ENCODE assay signal across 10 cellular contexts in genomic region chr7:116805100-116805544, GRCh38.
DNase-seq lines count a peak whose midpoint lies in the region; ATAC-seq and TF ChIP-seq lines count a peak whose summit lies in the region.
"Had no signal": no experiment of that assay in that cellular context is flagged by ENCODE, and none has a peak within 500 bp of the region (broad histone marks: within the 10 kb centered on the region; RNA-seq: fewer than 3 reads in every experiment).

No MANE protein-coding gene starts in this region.

- no peak overlapping the region for H3K4me3 ChIP-seq in retinal pigment epithelial cell (ENCODE audit: low read length)

- DNase-seq in GM04503 (ENCODE audit: low read depth) (peak; percentile 56), NCI-H524 treated with DMSO at 0.1 percent for 48 hours (lab: John Stamatoyannopoulos, UW) (peak; percentile 61), fibroblast of peridontal ligament (ENCODE audit: extremely low read depth) (peak; percentile 89), retinal pigment epithelial cell (ENCODE audit: low read depth) (peak; percentile 49), DMS79 (lab: John Stamatoyannopoulos, UW) (no peak), ACHN (no peak)
- DNase-seq: activated T-cell treated with anti-CD3 and anti-CD28 coated beads, Interleukin-2, amount 50 U/mL, for 48 hours; NCI-H510A treated with DMSO at 0.1 percent for 48 hours had no signal

- TF ChIP-seq CTCF in retinal pigment epithelial cell (conservative IDR thresholded peaks at IDR 0.05; ENCODE audit: low read depth, low read length) = no peak

- in situ Hi-C loops in ACHN (cut with HindIII; ENCODE audit: low pct_ligation_motif_present, low pct_unique_long_range_greater_than_20kb, low sequenced_read_pairs) = loop anchor here (25.0 kb wide), 1 partner anchor 218 kb away; no protein-coding TSS in a partner anchor

- ATAC-seq in HG02870 (IDR thresholded peaks at IDR 0.05; ENCODE audit: unreplicated experiment) = no peak
- no peak for ATAC-seq in HG03378 (IDR thresholded peaks at IDR 0.05; ENCODE audit: unreplicated experiment)

Comparison
In these comparisons a context has a peak if more than half of its experiments do, and no peak if none do; other contexts are left out.
1. DNase-seq: peak in GM04503 (single experiment), NCI-H524 treated with DMSO at 0.1 percent for 48 hours (single experiment), fibroblast of peridontal ligament (single experiment) and retinal pigment epithelial cell (single experiment); none in DMS79 (single experiment) and ACHN (single experiment).